8 cellular contexts compared by ENCODE assay signal in the genomic region with DNA sequence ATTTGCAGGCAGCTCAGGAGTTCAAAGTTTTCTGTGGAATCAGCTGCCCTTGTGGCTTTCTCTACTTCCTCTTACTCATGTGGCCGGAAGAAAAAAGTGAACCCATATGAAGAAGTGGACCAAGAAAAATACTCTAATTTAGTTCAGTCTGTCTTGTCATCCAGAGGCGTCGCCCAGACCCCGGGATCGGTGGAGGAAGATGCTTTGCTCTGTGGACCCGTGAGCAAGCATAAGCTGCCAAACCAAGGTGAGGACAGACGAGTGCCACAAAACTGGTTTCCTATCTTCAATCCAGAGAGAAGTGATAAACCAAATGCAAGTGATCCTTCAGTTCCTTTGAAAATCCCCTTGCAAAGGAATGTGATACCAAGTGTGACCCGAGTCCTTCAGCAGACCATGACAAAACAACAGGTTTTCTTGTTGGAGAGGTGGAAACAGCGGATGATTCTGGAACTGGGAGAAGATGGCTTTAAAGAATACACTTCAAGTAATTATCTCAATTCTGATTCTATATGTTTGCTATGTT. TPM values are rescaled to one million over a fixed set of nuclear protein-coding genes. Genes with fewer than 3 reads are reported as not detected.
DNase-seq lines count a peak whose midpoint lies in the region; ATAC-seq and TF ChIP-seq lines count a peak whose summit lies in the region.

No MANE protein-coding gene starts in this region.

- H3K36me3 Mint-ChIP-seq in CD4-positive, CD25-positive, alpha-beta regulatory T cell, result peaks cover 8% of the 10 kb centered on the region
- H3K36me3 Mint-ChIP-seq in chondrocyte (ENCODE audit: low read depth), result peaks cover 1% of the 10 kb centered on the region

- TF ChIP-seq RAD21 in liver (IDR thresholded peaks at IDR 0.05), result no peak

- H3K9ac ChIP-seq in liver (ENCODE audit: low read depth in 1 of 2, low read length in 2 of 2) (peak overlapping the region; percentile 52 to 87), subcutaneous abdominal adipose tissue (ENCODE audit: low read length in 5 of 5) (peak overlapping the region in 4 of 5 donors; percentile 79 to 95 (median 85))

- no peaks in the 10 kb centered on the region for H3K27me3 ChIP-seq in CD4-positive, CD25-positive, alpha-beta regulatory T cell (ENCODE audit: control insufficient read depth, insufficient read depth, low read length)
- H3K27me3 ChIP-seq in SJSA1 (replicated peaks) (no peaks in the 10 kb centered on the region), liver (ENCODE audit: control insufficient read depth in 4 of 4, insufficient read depth in 4 of 4, low read length in 3 of 4) (no peaks in the 10 kb centered on the region), subcutaneous abdominal adipose tissue (ENCODE audit: control insufficient read depth in 5 of 5, insufficient read depth in 4 of 5, low read length in 5 of 5) (peaks cover 0 to 2% (median 0%) of the 10 kb centered on the region in 5 donors)

- DNase-seq in CD4-positive, CD25-positive, alpha-beta regulatory T cell, result peak; percentile 12 to 81 (median 37)
- DNase-seq in GM20000 (ENCODE audit: low spot score) (peak; percentile 63), SJSA1 (ENCODE audit: low read depth in 1 of 2, low spot score in 2 of 2) (peak; percentile 48 to 67), chondrocyte (ENCODE audit: low spot score) (peak; percentile 39), NCI-H345 (lab: John Stamatoyannopoulos, UW) (no peak)

- peaks cover 79% of the 10 kb centered on the region for H3K4me1 ChIP-seq in CD4-positive, CD25-positive, alpha-beta regulatory T cell (ENCODE audit: control insufficient read depth, insufficient read depth, low read length, poor library complexity, severe bottlenecking)
- H3K4me1 ChIP-seq in SJSA1 (replicated peaks) (peaks cover 34% of the 10 kb centered on the region), liver (ENCODE audit: control insufficient read depth in 4 of 4, insufficient read depth in 4 of 4, low read length in 3 of 4) (peaks cover 7 to 57% (median 44%) of the 10 kb centered on the region in 4 donors), subcutaneous abdominal adipose tissue (ENCODE audit: control insufficient read depth in 5 of 5, insufficient read depth in 5 of 5, low read length in 5 of 5) (peaks cover 11 to 68% (median 66%) of the 10 kb centered on the region in 5 donors)

- ATAC-seq in CD4-positive, CD25-positive, alpha-beta regulatory T cell (ENCODE audit: low read depth in 2 of 2), result no peak
- ATAC-seq in HG03432 (IDR thresholded peaks at IDR 0.05; ENCODE audit: unreplicated experiment), result no peak

- H3K4me3 ChIP-seq in CD4-positive, CD25-positive, alpha-beta regulatory T cell (ENCODE audit: low read depth, low read length), result peak overlapping the region; percentile 99
- H3K4me3 ChIP-seq in SJSA1, result peak overlapping the region; percentile 75
- peak overlapping the region; percentile 97 to 98 (median 98) for H3K4me3 ChIP-seq in liver (ENCODE audit: low read depth in 1 of 3, low read length in 3 of 3)
- peak overlapping the region; percentile 90 to 98 (median 98) for H3K4me3 ChIP-seq in subcutaneous abdominal adipose tissue (ENCODE audit: low read depth in 1 of 5, low read length in 5 of 5)

- peak overlapping the region; percentile 96 to 98 (median 97) for H3K27ac Mint-ChIP-seq in CD4-positive, CD25-positive, alpha-beta regulatory T cell
- peak overlapping the region; percentile 99 for H3K27ac Mint-ChIP-seq in chondrocyte (ENCODE audit: unreplicated experiment)

- peaks cover 44 to 75% (median 61%) of the 10 kb centered on the region in 4 donors for H3K4me1 Mint-ChIP-seq in CD4-positive, CD25-positive, alpha-beta regulatory T cell
- peaks cover 70% of the 10 kb centered on the region for H3K4me1 Mint-ChIP-seq in chondrocyte (ENCODE audit: low read depth)

- peak overlapping the region; percentile 94 for H3K27ac ChIP-seq in CD4-positive, CD25-positive, alpha-beta regulatory T cell (ENCODE audit: insufficient read depth, low read length, poor library complexity, severe bottlenecking)
- H3K27ac ChIP-seq in SJSA1 (peak overlapping the region; percentile 97), liver (ENCODE audit: low read depth in 1 of 2, low read length in 2 of 2) (peak overlapping the region; percentile 89 to 100), subcutaneous abdominal adipose tissue (ENCODE audit: low read depth, low read length) (peak overlapping the region; percentile 97)

- no peaks in the 10 kb centered on the region for H3K9me3 ChIP-seq in CD4-positive, CD25-positive, alpha-beta regulatory T cell (ENCODE audit: control insufficient read depth in 2 of 2, low read length in 2 of 2)
- H3K9me3 ChIP-seq in SJSA1 (replicated peaks) (no peaks in the 10 kb centered on the region), liver (ENCODE audit: control insufficient read depth in 4 of 4, low read length in 3 of 4) (no peaks in the 10 kb centered on the region), subcutaneous abdominal adipose tissue (ENCODE audit: control insufficient read depth in 5 of 5, low read length in 5 of 5) (no peaks in the 10 kb centered on the region)

- no peaks in the 10 kb centered on the region for H3K36me3 ChIP-seq in CD4-positive, CD25-positive, alpha-beta regulatory T cell (ENCODE audit: control insufficient read depth, insufficient read depth, low read length)
- peaks cover 53% of the 10 kb centered on the region for H3K36me3 ChIP-seq in SJSA1
- H3K36me3 ChIP-seq in liver (ENCODE audit: control insufficient read depth in 4 of 4, insufficient read depth in 3 of 4, low read depth in 1 of 4, low read length in 3 of 4), result no peaks in the 10 kb centered on the region
- no peaks in the 10 kb centered on the region for H3K36me3 ChIP-seq in subcutaneous abdominal adipose tissue (ENCODE audit: control insufficient read depth in 5 of 5, insufficient read depth in 5 of 5, low read length in 5 of 5)

- H3K27me3 Mint-ChIP-seq in CD4-positive, CD25-positive, alpha-beta regulatory T cell, result peaks cover 6% of the 10 kb centered on the region
- H3K27me3 Mint-ChIP-seq in chondrocyte (ENCODE audit: low read depth), result no peaks in the 10 kb centered on the region

- H3K4me3 Mint-ChIP-seq in CD4-positive, CD25-positive, alpha-beta regulatory T cell, result peak overlapping the region; percentile 94 to 99 (median 98)
- H3K4me3 Mint-ChIP-seq in chondrocyte (ENCODE audit: unreplicated experiment), result peak overlapping the region; percentile 73

- TF ChIP-seq CTCF in GM20000 (IDR thresholded peaks at IDR 0.05; ENCODE audit: extremely low read depth, missing control alignments), result no peak
- TF ChIP-seq CTCF in chondrocyte (IDR thresholded peaks at IDR 0.05), result no peak
- no peak for TF ChIP-seq CTCF in liver (IDR thresholded peaks at IDR 0.05; ENCODE audit: low read depth, low read length, missing input control)

- no peaks in the 10 kb centered on the region for H3K9me3 Mint-ChIP-seq in CD4-positive, CD25-positive, alpha-beta regulatory T cell
- no peaks in the 10 kb centered on the region for H3K9me3 Mint-ChIP-seq in chondrocyte (ENCODE audit: low read depth)

- 11% methylated on average over 9 of the region's 9 CpGs for WGBS in liver

TF ChIP-seq in liver, 16 proteins besides CTCF, POLR2A, EP300 and RAD21 (continues in another document):
- no peak for TF ChIP-seq HNF4G (IDR thresholded peaks at IDR 0.05)
- no peak for TF ChIP-seq GABPA (IDR thresholded peaks at IDR 0.05 in 1 of 2, conservative IDR thresholded peaks at IDR 0.05 in 1 of 2)
- TF ChIP-seq YY1 (IDR thresholded peaks at IDR 0.05), result no peak
- TF ChIP-seq NR2F2 (IDR thresholded peaks at IDR 0.05), result no peak
- TF ChIP-seq RXRA (IDR thresholded peaks at IDR 0.05), result no peak
- no peak for TF ChIP-seq ZBTB33 (IDR thresholded peaks at IDR 0.05)
- TF ChIP-seq FOXA1 (IDR thresholded peaks at IDR 0.05), result no peak
- TF ChIP-seq HNF4A (conservative IDR thresholded peaks at IDR 0.05), result no peak
- TF ChIP-seq, protein P1, sequence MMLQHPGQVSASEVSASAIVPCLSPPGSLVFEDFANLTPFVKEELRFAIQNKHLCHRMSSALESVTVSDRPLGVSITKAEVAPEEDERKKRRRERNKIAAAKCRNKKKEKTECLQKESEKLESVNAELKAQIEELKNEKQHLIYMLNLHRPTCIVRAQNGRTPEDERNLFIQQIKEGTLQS (IDR thresholded peaks at IDR 0.05), result no peak

RNA-seq across cellular contexts. Expression of gene MGME1, which starts 1.1 kb away (rescaled TPM):
- total RNA-seq in CD4-positive, CD25-positive, alpha-beta regulatory T cell, result 19.2 TPM
- 10 to 100 TPM; 10.6 to 18.8 (median 14.3) TPM for polyA plus RNA-seq in CD4-positive, CD25-positive, alpha-beta regulatory T cell
- total RNA-seq in SJSA1 (2014; rRNA removed; shearing (Covaris generic)), result 14.7 and 20.6 TPM in 2 replicates
- total RNA-seq in chondrocyte, result 13.6 to 21.3 TPM (median 15.1 TPM) in 3 replicates
- total RNA-seq in liver, result 10 to 100 TPM in 1 of 2 donors, 1 to 10 TPM in 1; 5.9 to 26.8 TPM
- polyA plus RNA-seq in liver, result 1 to 10 TPM; 4.2 to 7.5 TPM

RNA-seq across cellular contexts. Expression of gene SNX5, which starts 1.4 kb away (rescaled TPM):
- 71.9 TPM for total RNA-seq in CD4-positive, CD25-positive, alpha-beta regulatory T cell
- 10 to 100 TPM; 71.9 to 82.8 (median 78.9) TPM for polyA plus RNA-seq in CD4-positive, CD25-positive, alpha-beta regulatory T cell
- total RNA-seq in SJSA1 (2014; rRNA removed; shearing (Covaris generic)), result 114 and 129 TPM in 2 replicates
- total RNA-seq in chondrocyte (74.1 to 133 TPM (median 82.5 TPM) in 3 replicates), liver (10 to 100 TPM; 51.6 to 77.8 TPM)
- 10 to 100 TPM; 32.8 to 40.8 TPM for polyA plus RNA-seq in liver
